In the genomic region with DNA sequence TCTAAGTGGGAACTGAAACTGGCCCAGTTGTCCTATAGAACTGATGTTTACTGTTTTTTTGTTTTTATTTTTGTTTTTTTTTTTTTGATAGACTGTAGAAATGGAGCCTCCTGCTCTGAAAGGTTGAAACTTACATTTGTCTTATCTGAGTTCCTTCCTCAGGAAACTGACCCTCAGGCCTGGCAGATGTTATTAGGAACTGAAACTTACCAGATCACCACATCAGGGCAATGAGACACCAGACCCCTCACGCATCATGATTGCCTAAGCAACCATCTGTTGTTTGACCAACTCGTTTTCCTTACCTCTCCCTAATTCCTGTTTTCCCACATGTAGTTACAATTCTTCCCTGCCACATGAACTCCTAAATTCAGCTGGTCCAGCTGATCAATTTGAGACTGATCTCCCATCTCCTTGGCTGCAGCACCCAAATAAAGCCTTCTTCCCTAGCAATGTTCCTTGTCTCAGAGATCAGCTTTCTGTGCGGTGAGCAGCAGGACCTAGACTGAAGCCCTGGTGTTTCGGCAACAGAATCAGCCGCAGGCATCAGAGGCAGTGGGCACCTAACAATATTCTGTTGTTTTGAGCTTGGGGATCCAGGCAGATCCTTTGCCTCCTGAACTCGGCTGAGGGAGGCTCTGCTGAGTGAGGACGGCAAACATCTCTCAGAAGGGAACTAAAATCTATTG, we compare ENCODE assay signal across 2 cellular contexts.
TF ChIP-seq lines count a peak whose summit lies in the region.

No MANE protein-coding gene starts in this region.

TF ChIP-seq in HepG2, 621 proteins besides CTCF, POLR2A, EP300 and RAD21 (continued from another document):
- TF ChIP-seq, protein P1, sequence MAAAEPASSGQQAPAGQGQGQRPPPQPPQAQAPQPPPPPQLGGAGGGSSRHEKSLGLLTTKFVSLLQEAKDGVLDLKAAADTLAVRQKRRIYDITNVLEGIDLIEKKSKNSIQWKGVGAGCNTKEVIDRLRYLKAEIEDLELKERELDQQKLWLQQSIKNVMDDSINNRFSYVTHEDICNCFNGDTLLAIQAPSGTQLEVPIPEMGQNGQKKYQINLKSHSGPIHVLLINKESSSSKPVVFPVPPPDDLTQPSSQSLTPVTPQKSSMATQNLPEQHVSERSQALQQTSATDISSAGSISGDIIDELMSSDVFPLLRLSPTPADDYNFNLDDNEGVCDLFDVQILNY (CRISPR knock-in tag; conservative IDR thresholded peaks at IDR 0.05), result no peak
- TF ChIP-seq ZBTB8A (CRISPR knock-in tag; IDR thresholded peaks at IDR 0.05; ENCODE audit: borderline replicate concordance, low read depth) (no peak), PAX8 (CRISPR knock-in tag; IDR thresholded peaks at IDR 0.05; ENCODE audit: borderline replicate concordance) (no peak), STAG1 (CRISPR knock-in tag; IDR thresholded peaks at IDR 0.05) (no peak), HHEX (CRISPR knock-in tag; IDR thresholded peaks at IDR 0.05) (no peak), SRF (IDR thresholded peaks at IDR 0.05; ENCODE audit: low read depth, low read length) (no peak), ZNF124 (CRISPR knock-in tag; IDR thresholded peaks at IDR 0.05) (peak; percentile 100), CBX5 (CRISPR knock-in tag; IDR thresholded peaks at IDR 0.05; ENCODE audit: borderline replicate concordance) (0 out of 2 replicates have a peak, but pooled peaks have one; percentile 38), PITX1 (CRISPR knock-in tag; IDR thresholded peaks at IDR 0.05) (no peak), ZNF788 (CRISPR knock-in tag; IDR thresholded peaks at IDR 0.05; ENCODE audit: borderline replicate concordance) (no peak), ZNF331 (CRISPR knock-in tag; IDR thresholded peaks at IDR 0.05) (no peak), HNRNPUL1 (IDR thresholded peaks at IDR 0.05; ENCODE audit: low read depth, low read length) (no peak)

TF ChIP-seq in K562, 482 proteins besides CTCF, POLR2A, EP300 and RAD21 (continued from another document):
- TF ChIP-seq ZBTB43 (CRISPR knock-in tag; IDR thresholded peaks at IDR 0.05) (no peak), FOSL1 (tag; conservative IDR thresholded peaks at IDR 0.05) (no peak), NCOR1 (IDR thresholded peaks at IDR 0.05) (no peak), ZBTB11 (CRISPR knock-in tag; IDR thresholded peaks at IDR 0.05) (no peak), JUN (IDR thresholded peaks at IDR 0.05; ENCODE audit: borderline replicate concordance, low read depth, low read length) (no peak), JUN (CRISPR knock-in tag; IDR thresholded peaks at IDR 0.05; ENCODE audit: borderline replicate concordance) (no peak), RBM17 (IDR thresholded peaks at IDR 0.05; ENCODE audit: borderline replicate concordance, low read depth, low read length) (no peak), SMC3 (conservative IDR thresholded peaks at IDR 0.05; ENCODE audit: insufficient read depth, low read depth, low read length) (no peak), ZNF124 (CRISPR knock-in tag; IDR thresholded peaks at IDR 0.05) (peak; percentile 98), FOXO4 (CRISPR knock-in tag; IDR thresholded peaks at IDR 0.05) (no peak), CBX1 (IDR thresholded peaks at IDR 0.05; ENCODE audit: low read depth) (peak; percentile 56; the same call in 1 of the 2 replicates), TRIM28 (IDR thresholded peaks at IDR 0.05) (peak; percentile 76; the same call in 1 of the 2 replicates), CBX5 (IDR thresholded peaks at IDR 0.05; ENCODE audit: borderline replicate concordance, low read depth) (peak; percentile 88; the same call in 1 of the 2 replicates), GABPB1 (CRISPR knock-in tag; IDR thresholded peaks at IDR 0.05) (no peak)
TF ChIP-seq in K562: peak in this region for 5.
